Comparison of ENCODE assay signal across 12 cellular contexts in genomic region chr20:36162272-36162966, GRCh38. TPM values are rescaled to one million over a fixed set of nuclear protein-coding genes. Genes with fewer than 3 reads are reported as not detected.
DNase-seq lines count a peak whose midpoint lies in the region; ATAC-seq, FAIRE-seq and TF ChIP-seq lines count a peak whose summit lies in the region.
"Had no signal": no experiment of that assay in that cellular context is flagged by ENCODE, and none has a peak within 500 bp of the region (broad histone marks: within the 10 kb centered on the region; RNA-seq: fewer than 3 reads in every experiment).

No MANE protein-coding gene starts in this region.

- no peaks in the 10 kb centered on the region for H3K9me3 ChIP-seq in BLaER1 treated with 17β-estradiol and CSF1 and Interleukin-3, amounts not matched to agents 10 nM and 100 nM (replicated peaks in 1 of 11)
- H3K9me3 ChIP-seq in adipocyte (ENCODE audit: control insufficient read depth, low read length) (no peaks in the 10 kb centered on the region), kidney (ENCODE audit: control insufficient read depth in 1 of 2, low read length in 2 of 2) (no peaks in the 10 kb centered on the region), tibial artery (no peaks in the 10 kb centered on the region)
- H3K9me3 ChIP-seq: MG63, prostate gland had no signal

- peaks cover 0 to 4% (median 0%) of the 10 kb centered on the region in 11 experiments; a peak in 3 of 22 replicates for H4K20me1 ChIP-seq in BLaER1 treated with 17β-estradiol and CSF1 and Interleukin-3, amounts not matched to agents 10 nM and 100 nM

- TF ChIP-seq CTCF in NB4 (IDR thresholded peaks at IDR 0.05; ENCODE audit: low read depth, low read length) (no peak), kidney (IDR thresholded peaks at IDR 0.05; ENCODE audit: borderline replicate concordance, extremely low read depth, insufficient read depth) (no peak), tibial artery (IDR thresholded peaks at IDR 0.05) (no peak)

- no peak overlapping the region for H3K4me3 ChIP-seq in BLaER1 treated with 17β-estradiol and CSF1 and Interleukin-3, amounts not matched to agents 10 nM and 100 nM
- H3K4me3 ChIP-seq in NB4 (ENCODE audit: low read depth, low read length) (no peak overlapping the region), adipocyte (ENCODE audit: low read length) (no peak overlapping the region), kidney (ENCODE audit: low read length in 2 of 2) (no peak overlapping the region), tibial artery (no peak overlapping the region)
- H3K4me3 ChIP-seq: MG63, prostate gland had no signal

- no peak for FAIRE-seq in kidney (lab: Jason Lieb, UNC)

- ATAC-seq in GM21381 (IDR thresholded peaks at IDR 0.05; ENCODE audit: unreplicated experiment) (no peak), GM21529 (IDR thresholded peaks at IDR 0.05; ENCODE audit: unreplicated experiment) (no peak)

- DNase-seq in NB4 (ENCODE audit: low read depth) = peak; percentile 28
- peak; percentile 32 for DNase-seq in adipocyte (ENCODE audit: low read depth)
- peak; percentile 59 for DNase-seq in kidney
- DNase-seq in 8988T = no peak
- DNase-seq in tibial artery = no peak
- DNase-seq: activated CD4-positive, alpha-beta T cell treated with anti-CD3 and anti-CD28 coated beads, Interleukin-2, amount 10 ng/mL, durations not matched to agents 7 days and 5 days; CD8-positive, alpha-beta memory T cell; MG63 had no signal

- intact Hi-C loops in kidney (cut with DNase I) = no loop called here
- intact Hi-C loops in tibial artery (cut with DNase I; ENCODE audit: low total_unique reads) = no loop called here

- H3K27me3 ChIP-seq in BLaER1 treated with 17β-estradiol and CSF1 and Interleukin-3, amounts not matched to agents 10 nM and 100 nM = no peaks in the 10 kb centered on the region
- H3K27me3 ChIP-seq in adipocyte (replicated peaks; ENCODE audit: control insufficient read depth, insufficient read depth, low read length) (no peaks in the 10 kb centered on the region), tibial artery (no peaks in the 10 kb centered on the region)
- H3K27me3 ChIP-seq: MG63 had no signal

- no peaks in the 10 kb centered on the region for H3K36me3 ChIP-seq in BLaER1 treated with 17β-estradiol and CSF1 and Interleukin-3, amounts not matched to agents 10 nM and 100 nM
- H3K36me3 ChIP-seq in adipocyte (ENCODE audit: control insufficient read depth, insufficient read depth, low read length, severe bottlenecking) = no peaks in the 10 kb centered on the region
- H3K36me3 ChIP-seq in kidney (ENCODE audit: control insufficient read depth in 1 of 2, insufficient read depth in 2 of 2, low read length in 2 of 2) = peaks cover 0 to 6% of the 10 kb centered on the region in 2 donors
- peaks cover 0 to 3% (median 0%) of the 10 kb centered on the region in 3 donors for H3K36me3 ChIP-seq in tibial artery
- H3K36me3 ChIP-seq: MG63, prostate gland had no signal

- H3K4me2 ChIP-seq in BLaER1 treated with 17β-estradiol and CSF1 and Interleukin-3, amounts not matched to agents 10 nM and 100 nM = peak overlapping the region in 7 of 11 experiments; percentile 2 to 26 (median 10); a peak in 4 of 22 replicates

- H3K4me1 ChIP-seq in BLaER1 treated with 17β-estradiol and CSF1 and Interleukin-3, amounts not matched to agents 10 nM and 100 nM = peaks cover 25 to 37% (median 29%) of the 10 kb centered on the region in 10 experiments
- H3K4me1 ChIP-seq in adipocyte (ENCODE audit: control insufficient read depth, insufficient read depth, low read length) (peaks cover 7% of the 10 kb centered on the region), kidney (ENCODE audit: control insufficient read depth in 1 of 2, insufficient read depth in 1 of 2, low read depth in 1 of 2, low read length in 2 of 2) (peaks cover 6 to 20% of the 10 kb centered on the region in 2 donors), tibial artery (no peaks in the 10 kb centered on the region)
- H3K4me1 ChIP-seq: prostate gland had no signal

- no peak overlapping the region for H3K9ac ChIP-seq in BLaER1 treated with 17β-estradiol and CSF1 and Interleukin-3, amounts not matched to agents 10 nM and 100 nM
- H3K9ac ChIP-seq in adipocyte (ENCODE audit: low read length) (no peak overlapping the region), kidney (ENCODE audit: low read length in 2 of 2) (no peak overlapping the region)

- no peak for TF ChIP-seq POLR2A in NB4 (IDR thresholded peaks at IDR 0.05; ENCODE audit: extremely low read depth, insufficient read length)

- H3K27ac ChIP-seq in BLaER1 treated with 17β-estradiol and CSF1 and Interleukin-3, amounts not matched to agents 10 nM and 100 nM = no peak overlapping the region
- H3K27ac ChIP-seq in kidney (ENCODE audit: low read depth in 2 of 2, low read length in 2 of 2) = no peak overlapping the region
- H3K27ac ChIP-seq in tibial artery = no peak overlapping the region
- H3K27ac ChIP-seq: prostate gland had no signal

RNA-seq across cellular contexts. Expression of gene EPB41L1, which starts 7.9 kb away (rescaled TPM):
- 230 TPM for total RNA-seq in kidney
- 53.2 TPM for polyA plus RNA-seq in kidney (ENCODE audit: insufficient read depth, low read depth, low replicate concordance)
- polyA plus RNA-seq: CD8-positive, alpha-beta memory T cell had no signal

Comparison
In these comparisons a context has a peak if more than half of its experiments do, and no peak if none do; other contexts are left out.
1. DNase-seq: peak in NB4 (single experiment), adipocyte (single experiment) and kidney (single experiment); none in 8988T (single experiment) and tibial artery (0 of 2).